In the genomic region with DNA sequence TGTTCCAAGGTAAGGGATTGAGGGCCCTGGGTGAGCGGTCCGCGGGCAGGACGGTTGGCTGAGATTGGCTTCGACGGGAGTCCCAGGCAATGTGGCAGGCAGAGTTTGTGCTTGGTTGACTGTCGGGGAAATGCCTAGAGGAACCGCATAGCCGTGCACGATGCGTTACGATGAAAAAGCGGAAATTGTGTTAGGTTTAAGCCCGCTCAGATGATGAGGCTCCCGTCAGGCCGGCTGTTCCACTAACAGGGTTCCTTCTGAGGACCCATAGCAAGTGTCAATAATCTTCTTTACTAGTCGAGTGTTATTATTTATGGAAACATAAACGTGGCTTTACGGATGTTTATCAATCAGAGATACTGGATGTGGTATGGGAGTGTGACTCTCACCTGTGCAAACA, we compare ENCODE assay signal across 18 cellular contexts.
A peak's percentile ranks its signal among the peaks of the same experiment; 100 is the strongest.
DNase-seq lines count a peak whose midpoint lies in the region; ATAC-seq, FAIRE-seq and TF ChIP-seq lines count a peak whose summit lies in the region.
"Had no signal": no experiment of that assay in that cellular context is flagged by ENCODE, and none has a peak within 500 bp of the region (broad histone marks: within the 10 kb centered on the region; RNA-seq: fewer than 3 reads in every experiment).

No MANE protein-coding gene starts in this region.

- ATAC-seq in HepG2 (no peak), right lobe of liver (no peak), HG03378 (IDR thresholded peaks at IDR 0.05; ENCODE audit: unreplicated experiment) (no peak)
- ATAC-seq in effector memory CD8-positive, alpha-beta T cell (replicated peaks) = no peak

- WGBS in HepG2 (ENCODE audit: low lambda C conversion rate) = 56% methylated on average over 15 of the region's 19 CpGs
- 77% methylated on average over 18 of the region's 19 CpGs for WGBS in right lobe of liver (ENCODE audit: insufficient coverage, low coverage, low lambda C conversion rate, missing lambda C conversion rate)

- FAIRE-seq in HepG2 (lab: Jason Lieb, UNC) = no peak
- FAIRE-seq: A204.1, GM12892 had no signal

- H3K27me3 ChIP-seq in HepG2 (ENCODE audit: control insufficient read depth in 1 of 2, insufficient read depth in 2 of 2, low read length in 2 of 2) (peaks cover 13 to 80% of the 10 kb centered on the region in 2 experiments), right lobe of liver (no peaks in the 10 kb centered on the region)
- H3K27me3 ChIP-seq: BE2C had no signal

- no peak overlapping the region for H2AFZ ChIP-seq in HepG2 (ENCODE audit: low read length)

- in situ Hi-C loops in HepG2 (cut with HindIII; ENCODE audit: extremely low pct_ligation_motif_present, low pct_unique_long_range_greater_than_20kb) = no loop called here

- no peak for TF ChIP-seq EP300 in HepG2 (IDR thresholded peaks at IDR 0.05; ENCODE audit: low read depth in 2 of 2, low read length in 2 of 2)
- TF ChIP-seq EP300 in HepG2 (CRISPR knock-in tag; IDR thresholded peaks at IDR 0.05; ENCODE audit: borderline replicate concordance) = no peak

- H3K4me3 ChIP-seq in HepG2 (replicated peaks in 1 of 3; ENCODE audit: insufficient read depth in 1 of 3, low read depth in 2 of 3, low read length in 3 of 3) (no peak overlapping the region), right lobe of liver (no peak overlapping the region), coronary artery (no peak overlapping the region)
- H3K4me3 ChIP-seq: GM23248 had no signal

- TF ChIP-seq RAD21 in HepG2 (CRISPR knock-in tag; IDR thresholded peaks at IDR 0.05) = no peak

- intact Hi-C loops in HepG2 (cut with micrococcal nuclease; ENCODE audit: unreplicated experiment) = no loop called here
- intact Hi-C loops in right lobe of liver (cut with DNase I) = no loop called here
- intact Hi-C loops in posterior vena cava (cut with DNase I) = no loop called here

- no peaks in the 10 kb centered on the region for H3K79me2 ChIP-seq in HepG2 (ENCODE audit: insufficient read depth, low read length)

- POLR2A ChIA-PET in HepG2 (lab: Yijun Ruan, JAX) = no interaction called here

- no peak for TF ChIP-seq POLR2A in HepG2 (IDR thresholded peaks at IDR 0.05; ENCODE audit: insufficient read depth in 1 of 2, low read depth in 2 of 2, low read length in 2 of 2)
- TF ChIP-seq POLR2A in right lobe of liver (IDR thresholded peaks at IDR 0.05) = no peak

- no peak overlapping the region for H3K4me3 Mint-ChIP-seq in effector memory CD8-positive, alpha-beta T cell
- H3K4me3 Mint-ChIP-seq: CD4-positive, alpha-beta memory T cell had no signal

- no peaks in the 10 kb centered on the region for H3K36me3 Mint-ChIP-seq in effector memory CD8-positive, alpha-beta T cell (ENCODE audit: insufficient read depth)
- H3K36me3 Mint-ChIP-seq: CD4-positive, alpha-beta memory T cell had no signal

- BruUV-seq in HepG2 (replicated peaks; lab: Mats Ljungman, UMichigan) = no TSS peak

- H3K4me1 ChIP-seq in HepG2 (ENCODE audit: insufficient read depth, low read length) (peaks cover 9% of the 10 kb centered on the region; the same call in 1 of the 2 replicates), right lobe of liver (peaks cover 0 to 8% (median 0%) of the 10 kb centered on the region in 4 donors)
- H3K4me1 ChIP-seq: BE2C had no signal

- H3K27ac ChIP-seq in HepG2 (ENCODE audit: extremely low read length, insufficient read depth, low read length) = no peak overlapping the region
- H3K27ac ChIP-seq in right lobe of liver = no peak overlapping the region
- H3K27ac ChIP-seq in coronary artery = no peak overlapping the region
- H3K27ac ChIP-seq: C4-2B had no signal

- TF ChIP-seq CTCF in HepG2 (CRISPR knock-in tag; IDR thresholded peaks at IDR 0.05) = no peak
- TF ChIP-seq CTCF in right lobe of liver (IDR thresholded peaks at IDR 0.05) = no peak
- TF ChIP-seq CTCF in coronary artery (IDR thresholded peaks at IDR 0.05) = no peak

- peaks cover 0 to 2% of the 10 kb centered on the region in 2 donors for H3K4me1 Mint-ChIP-seq in effector memory CD8-positive, alpha-beta T cell (ENCODE audit: low read depth in 2 of 2)

- H3K9me3 ChIP-seq in HepG2 (ENCODE audit: low read length) = no peaks in the 10 kb centered on the region
- H3K9me3 ChIP-seq in right lobe of liver = no peaks in the 10 kb centered on the region
- H3K9me3 ChIP-seq: BE2C had no signal

- no peaks in the 10 kb centered on the region for H3K9me3 Mint-ChIP-seq in effector memory CD8-positive, alpha-beta T cell
- H3K9me3 Mint-ChIP-seq: CD4-positive, alpha-beta memory T cell had no signal

- no peaks in the 10 kb centered on the region for H4K20me1 ChIP-seq in HepG2 (ENCODE audit: insufficient read depth, low read length)

- no peak overlapping the region for H3K4me2 ChIP-seq in HepG2 (ENCODE audit: low read depth, low read length)

- DNase-seq in HepG2 (ENCODE audit: low spot score) (no peak), right lobe of liver (no peak), coronary artery (ENCODE audit: low spot score) (peak; percentile 46), posterior vena cava (ENCODE audit: low spot score) (peak; percentile 26), DMS79 (lab: John Stamatoyannopoulos, UW) (no peak)
- peak; percentile 9 for DNase-seq in stimulated activated CD8-positive, alpha-beta memory T cell treated with anti-CD3 and anti-CD28 coated beads, Interleukin-4, amount 100 ng/mL, for 48 hours
- no peak for DNase-seq in effector memory CD8-positive, alpha-beta T cell
- DNase-seq: BE2C; CD4-positive, alpha-beta memory T cell; DMS153; DND-41; GDM1; KBM-7 had no signal

- peaks cover 13 to 61% of the 10 kb centered on the region in 2 donors for H3K27me3 Mint-ChIP-seq in effector memory CD8-positive, alpha-beta T cell
- H3K27me3 Mint-ChIP-seq: CD4-positive, alpha-beta memory T cell had no signal

- H3K36me3 ChIP-seq in HepG2 (replicated peaks in 1 of 2; ENCODE audit: control insufficient read depth in 1 of 2, insufficient read depth in 2 of 2, low read length in 2 of 2) (no peaks in the 10 kb centered on the region), right lobe of liver (no peaks in the 10 kb centered on the region)

- CTCF ChIA-PET in HepG2 (lab: Yijun Ruan, JAX; ENCODE audit: low intra/inter-chr PET ratio, low total read pairs) = no interaction called here

- no peak overlapping the region for H3K9ac ChIP-seq in HepG2 (ENCODE audit: insufficient read depth, low read depth, low read length)

- no peak overlapping the region for H3K27ac Mint-ChIP-seq in effector memory CD8-positive, alpha-beta T cell

TF ChIP-seq in HepG2, 621 proteins besides CTCF, POLR2A, EP300 and RAD21:
- TF ChIP-seq ZNF761 (CRISPR knock-in tag; conservative IDR thresholded peaks at IDR 0.05) (no peak), EZH2 (conservative IDR thresholded peaks at IDR 0.05; ENCODE audit: low read depth, low read length) (peak; percentile 66; the same call in 1 of the 2 replicates)

Comparison
In these comparisons a context has a peak if more than half of its experiments do, and no peak if none do; other contexts are left out.
1. DNase-seq: peak in coronary artery (single experiment), posterior vena cava (single experiment) and stimulated activated CD8-positive, alpha-beta memory T cell treated with anti-CD3 and anti-CD28 coated beads, Interleukin-4, amount 100 ng/mL, for 48 hours (single experiment); none in HepG2 (single experiment), right lobe of liver (0 of 3), effector memory CD8-positive, alpha-beta T cell (0 of 3) and DMS79 (single experiment).